ENCODE assay signal across 1 cellular context in genomic region chr1:109151591-109151990, GRCh38.
TF ChIP-seq lines count a peak whose summit lies in the region.

No MANE protein-coding gene starts in this region.

TF ChIP-seq in HCT116, 20 proteins besides CTCF, POLR2A, EP300 and RAD21:
- TF ChIP-seq MAX (IDR thresholded peaks at IDR 0.05) (no peak), ZFX (IDR thresholded peaks at IDR 0.05) (no peak), SP1 (IDR thresholded peaks at IDR 0.05; ENCODE audit: low read depth) (no peak), POLR2AphosphoS5 (IDR thresholded peaks at IDR 0.05; ENCODE audit: low read depth, low read length) (no peak), JUND (IDR thresholded peaks at IDR 0.05) (no peak), FOSL1 (IDR thresholded peaks at IDR 0.05; ENCODE audit: low read depth) (no peak), ZBTB33 (IDR thresholded peaks at IDR 0.05; ENCODE audit: extremely low read depth, insufficient replicate concordance, low read length) (no peak), YY1 (IDR thresholded peaks at IDR 0.05; ENCODE audit: extremely low read depth, insufficient replicate concordance, low read depth, low read length) (no peak), ZNF274 (IDR thresholded peaks at IDR 0.05; ENCODE audit: low read depth, low read length) (no peak), TCF7L2 (IDR thresholded peaks at IDR 0.05; ENCODE audit: borderline replicate concordance, extremely low read depth, insufficient read depth, insufficient read length) (no peak), ATF3 (IDR thresholded peaks at IDR 0.05) (no peak), EZH2phosphoT487 (IDR thresholded peaks at IDR 0.05; ENCODE audit: borderline replicate concordance) (no peak), EGR1 (IDR thresholded peaks at IDR 0.05; ENCODE audit: low read depth) (no peak), CEBPB (IDR thresholded peaks at IDR 0.05; ENCODE audit: low read depth) (no peak), SIN3A (IDR thresholded peaks at IDR 0.05; ENCODE audit: low read depth) (no peak), REST (IDR thresholded peaks at IDR 0.05; ENCODE audit: low read depth) (no peak)
TF ChIP-seq in HCT116: peak in this region for 0.
